ENCODE assay signal across 8 cellular contexts in the genomic region with DNA sequence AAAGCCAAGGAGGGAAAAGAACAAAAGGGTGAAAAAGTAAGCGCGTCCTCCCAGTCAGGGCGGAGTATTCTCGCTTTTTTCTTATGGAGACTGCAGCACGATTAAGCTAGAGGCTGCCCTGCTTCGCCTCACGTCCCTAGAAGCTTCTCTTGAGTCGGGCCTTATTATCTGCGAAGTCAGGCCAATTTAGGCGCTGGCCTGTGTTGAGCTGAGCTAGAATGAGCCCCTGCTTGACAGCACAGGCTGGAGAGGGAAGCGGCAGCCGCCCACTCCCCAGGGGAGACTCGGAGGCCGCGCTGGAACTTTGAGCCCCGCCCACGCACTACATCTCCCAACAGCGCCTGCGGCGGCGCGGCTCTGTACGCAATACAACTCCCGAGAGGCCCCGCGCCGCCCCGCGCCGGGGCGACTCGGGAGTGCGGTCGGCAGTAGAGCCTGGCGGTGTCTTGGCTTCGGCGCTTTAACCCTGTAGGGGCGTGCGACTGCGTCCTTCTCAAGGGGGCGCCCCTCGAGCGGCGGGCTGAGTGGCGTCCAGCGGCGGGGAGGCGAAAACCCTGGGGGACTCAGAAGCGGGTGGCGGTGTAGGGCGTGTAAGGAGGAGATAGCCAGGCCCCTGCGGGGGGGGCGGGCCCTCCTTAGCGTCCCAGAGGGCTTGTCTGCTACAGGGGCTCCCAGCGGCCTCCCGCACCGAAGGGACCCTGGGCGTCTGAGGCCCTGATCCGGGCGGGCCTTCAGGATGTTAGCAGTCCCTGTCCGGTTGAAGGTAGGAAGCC. TPM values are rescaled to one million over a fixed set of nuclear protein-coding genes. Genes with fewer than 3 reads are reported as not detected.
DNase-seq lines count a peak whose midpoint lies in the region; ATAC-seq and TF ChIP-seq lines count a peak whose summit lies in the region.

No MANE protein-coding gene starts in this region.

- ATAC-seq in thoracic aorta (ENCODE audit: insufficient number of reproducible peaks, low FRiP score, low read depth): peak; percentile 57

- H3K36me3 ChIP-seq in SK-N-MC (ENCODE audit: insufficient read depth, low read length): peaks cover 26% of the 10 kb centered on the region
- no peaks in the 10 kb centered on the region for H3K36me3 ChIP-seq in thoracic aorta

- peak overlapping the region; percentile 96 for H3K27ac Mint-ChIP-seq in activated naive CD4-positive, alpha-beta T cell treated with anti-CD3 and anti-CD28 coated beads, Interleukin-2, amount 50 U/mL, for 24 hours
- H3K27ac Mint-ChIP-seq in osteocyte (ENCODE audit: unreplicated experiment): peak overlapping the region; percentile 98

- peaks cover 14 to 39% of the 10 kb centered on the region in 2 donors for H3K4me1 ChIP-seq in thoracic aorta (ENCODE audit: control insufficient read depth in 1 of 2, low read depth in 2 of 2)

- TF ChIP-seq CTCF in GM10248 (IDR thresholded peaks at IDR 0.05; ENCODE audit: control extremely low read depth, extremely low read depth, low read depth, missing control alignments) (no peak), HFF-Myc (IDR thresholded peaks at IDR 0.05; ENCODE audit: low read depth, low read length, missing control alignments) (peak; percentile 29), osteocyte (IDR thresholded peaks at IDR 0.05) (no peak), thoracic aorta (IDR thresholded peaks at IDR 0.05) (no peak)

- POLR2A ChIA-PET in GM10248 (lab: Yijun Ruan, JAX): interaction anchor here (0.8 to 1.7 kb wide), 3 partner anchors 8 to 24 kb away, joined by 4 to 11 read pairs (median 5); a partner anchor contains a TSS

- no peaks in the 10 kb centered on the region for H3K9me3 Mint-ChIP-seq in activated naive CD4-positive, alpha-beta T cell treated with anti-CD3 and anti-CD28 coated beads, Interleukin-2, amount 50 U/mL, for 24 hours
- peaks cover 9% of the 10 kb centered on the region for H3K9me3 Mint-ChIP-seq in osteocyte (ENCODE audit: unreplicated experiment)

- H3K4me3 ChIP-seq in HFF-Myc (replicated peaks; ENCODE audit: low read depth, low read length) (peak overlapping the region; percentile 87), SK-N-MC (peak overlapping the region; percentile 100), thoracic aorta (peak overlapping the region; percentile 91)

- peaks cover 34% of the 10 kb centered on the region for H3K4me1 Mint-ChIP-seq in activated naive CD4-positive, alpha-beta T cell treated with anti-CD3 and anti-CD28 coated beads, Interleukin-2, amount 50 U/mL, for 24 hours
- peaks cover 42% of the 10 kb centered on the region for H3K4me1 Mint-ChIP-seq in osteocyte (ENCODE audit: unreplicated experiment)

- H3K27ac ChIP-seq in SK-N-MC (peak overlapping the region; percentile 99), thoracic aorta (peak overlapping the region; percentile 98 to 99)

- H3K9me3 ChIP-seq in SK-N-MC (ENCODE audit: low read depth, low read length): 0 out of 2 replicates have a peak, but pooled peaks cover 7% of the 10 kb centered on the region
- no peaks in the 10 kb centered on the region for H3K9me3 ChIP-seq in thoracic aorta

- H3K27me3 Mint-ChIP-seq in activated naive CD4-positive, alpha-beta T cell treated with anti-CD3 and anti-CD28 coated beads, Interleukin-2, amount 50 U/mL, for 24 hours: no peaks in the 10 kb centered on the region
- H3K27me3 Mint-ChIP-seq in osteocyte (ENCODE audit: unreplicated experiment): no peaks in the 10 kb centered on the region

- peak overlapping the region; percentile 95 for H3K4me3 Mint-ChIP-seq in activated naive CD4-positive, alpha-beta T cell treated with anti-CD3 and anti-CD28 coated beads, Interleukin-2, amount 50 U/mL, for 24 hours
- peak overlapping the region; percentile 95 for H3K4me3 Mint-ChIP-seq in osteocyte (ENCODE audit: unreplicated experiment)

- H3K36me3 Mint-ChIP-seq in activated naive CD4-positive, alpha-beta T cell treated with anti-CD3 and anti-CD28 coated beads, Interleukin-2, amount 50 U/mL, for 24 hours: peaks cover 9% of the 10 kb centered on the region
- H3K36me3 Mint-ChIP-seq in osteocyte (ENCODE audit: unreplicated experiment): peaks cover 32% of the 10 kb centered on the region

- H3K27me3 ChIP-seq in thoracic aorta (replicated peaks; ENCODE audit: insufficient read depth): no peaks in the 10 kb centered on the region

- CTCF ChIA-PET in GM10248 (lab: Yijun Ruan, JAX): interaction anchor here (0.7 to 1.9 kb wide), 7 partner anchors 11 to 266 kb away, joined by 3 to 10 read pairs (median 4); a partner anchor contains a TSS

- peak overlapping the region; percentile 99 for H3K9ac ChIP-seq in SK-N-MC (ENCODE audit: insufficient read length)

- DNase-seq in GM10248 (ENCODE audit: extremely low spot score): peak; percentile 90
- no peak for DNase-seq in HFF-Myc (ENCODE audit: extremely low read depth, low read depth)
- DNase-seq in MV-4-11 (lab: John Stamatoyannopoulos, UW): peak; percentile 76
- peak; percentile 79 for DNase-seq in SK-N-MC (ENCODE audit: low read depth, low spot score)
- peak; percentile 89 for DNase-seq in glomerular visceral epithelial cell (ENCODE audit: extremely low spot score)
- peak; percentile 96 for DNase-seq in osteocyte (ENCODE audit: extremely low spot score, unreplicated experiment)
- peak; percentile 68 for DNase-seq in thoracic aorta (ENCODE audit: low spot score)

RNA-seq across cellular contexts. Expression of a gene that starts 0.9 kb away (rescaled TPM):
- total RNA-seq in osteocyte (17.4 and 18.4 TPM in 2 replicates), thoracic aorta (10 to 100 TPM in 1 of 2 donors, 1 to 10 TPM in 1; 9.3 to 17.6 TPM)

RNA-seq across cellular contexts. Expression of a gene that starts 24.7 kb away (rescaled TPM):
- 140 and 151 TPM in 2 replicates for total RNA-seq in osteocyte
- 10 to 100 TPM; 56.3 to 97.3 TPM for total RNA-seq in thoracic aorta

RNA-seq across cellular contexts. Expression of a gene that starts 55.8 kb away (rescaled TPM):
- total RNA-seq in osteocyte (4.0 and 4.6 TPM in 2 replicates), thoracic aorta (10 to 100 TPM; 22.2 to 39.5 TPM)
